Comparison of ENCODE assay signal across 26 cellular contexts in the genomic region with DNA sequence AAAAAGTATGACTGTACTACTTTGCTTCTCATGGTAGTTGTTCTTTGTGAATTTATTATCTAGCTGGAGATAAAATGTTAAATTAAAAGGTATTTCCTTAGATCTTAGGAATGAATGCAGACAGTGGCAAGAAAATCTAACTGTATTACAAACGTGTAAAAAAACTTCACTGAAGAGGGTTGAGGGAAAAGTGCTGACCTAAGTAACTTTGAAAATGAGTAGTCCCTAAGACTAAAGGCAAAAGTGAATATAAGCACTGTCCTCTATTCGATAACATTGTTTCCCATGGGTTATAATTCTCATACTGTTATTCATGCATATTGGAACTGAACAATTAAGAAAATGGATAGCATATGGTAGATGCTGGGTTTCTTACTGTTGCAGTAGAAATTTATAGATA.
"Had no signal": no experiment of that assay in that cellular context is flagged by ENCODE, and none has a peak within 500 bp of the region (broad histone marks: within the 10 kb centered on the region; RNA-seq: fewer than 3 reads in every experiment).

No MANE protein-coding gene starts in this region.

- DNase-seq: naive thymus-derived CD4-positive, alpha-beta T cell; natural killer cell; occipital lobe; ovary; posterior cingulate gyrus; psoas muscle; right cardiac atrium; stimulated activated CD4-positive, alpha-beta T cell treated with anti-CD3 and anti-CD28 coated beads, Interleukin-15, amount 100 ng/mL, for 24 hours; stimulated activated CD4-positive, alpha-beta T cell treated with anti-CD3 and anti-CD28 coated beads, Interleukin-2, amount 100 ng/mL, for 24 hours; stimulated activated CD4-positive, alpha-beta T cell treated with anti-CD3 and anti-CD28 coated beads, Interleukin-2, amount 100 ng/mL, for 48 hours; stimulated activated CD4-positive, alpha-beta T cell treated with anti-CD3 and anti-CD28 coated beads, Interleukin-4, amount 100 ng/mL, for 24 hours; stimulated activated naive B cell treated with anti-CD40 and anti-IgM and Interleukin-4, amounts not matched to agents 10 μg/mL and 1 μg/mL and 100 μg/mL, for 72 hours; stimulated activated naive CD4-positive, alpha-beta T cell treated with Interleukin-2 at 50 U/mL for 16 hours; stomach; thyroid gland; trophoblast cell; upper lobe of left lung had no signal

- H3K9me3 ChIP-seq: ovary, psoas muscle, stomach, thoracic aorta, thyroid gland, tibial nerve, upper lobe of left lung, vagina had no signal

- H3K4me1 ChIP-seq: parathyroid adenoma, psoas muscle, stomach, upper lobe of left lung, vagina had no signal

- H3K79me2 ChIP-seq: parathyroid adenoma had no signal

- H3K9ac ChIP-seq: neural progenitor cell, parathyroid adenoma had no signal

- H3K27me3 ChIP-seq: neural progenitor cell, ovary, stomach, thyroid gland, tibial nerve, upper lobe of left lung, vagina had no signal

- ATAC-seq: naive thymus-derived CD4-positive, alpha-beta T cell; natural killer cell; psoas muscle; right cardiac atrium; sciatic nerve; stimulated activated effector memory CD8-positive, alpha-beta T cell treated with anti-CD3 and anti-CD28 coated beads, Interleukin-12 subunit alpha, Interleukin-12 subunit beta, amount 100 ng/mL, for 72 hours; stimulated activated naive B cell treated with anti-CD40 and anti-IgM and Interleukin-4, amounts not matched to agents 10 μg/mL and 1 μg/mL and 100 μg/mL, for 72 hours had no signal

- H3K4me2 ChIP-seq: neural progenitor cell had no signal

- FAIRE-seq: urothelium cell line had no signal

- H3K27ac ChIP-seq: neural progenitor cell, ovary, parathyroid adenoma, psoas muscle, skin epidermis, stomach, thoracic aorta, thyroid gland, tibial nerve, upper lobe of left lung, vagina had no signal

- H2AFZ ChIP-seq: neural progenitor cell, parathyroid adenoma had no signal

- H3K4me3 ChIP-seq: neural progenitor cell, ovary, psoas muscle, skin epidermis, stomach, thoracic aorta, thyroid gland, tibial nerve, upper lobe of left lung, vagina had no signal

- H3K36me3 ChIP-seq: neural progenitor cell, ovary, thoracic aorta, thyroid gland, vagina had no signal
